9 cellular contexts compared by ENCODE assay signal in genomic region chr15:71115567-71116351, GRCh38. TPM values are rescaled to one million over a fixed set of nuclear protein-coding genes. Genes with fewer than 3 reads are reported as not detected.
DNase-seq lines count a peak whose midpoint lies in the region; ATAC-seq, FAIRE-seq and TF ChIP-seq lines count a peak whose summit lies in the region.
"Had no signal": no experiment of that assay in that cellular context is flagged by ENCODE, and none has a peak within 500 bp of the region (broad histone marks: within the 10 kb centered on the region; RNA-seq: fewer than 3 reads in every experiment).

No MANE protein-coding gene starts in this region.

- H3K27me3 Mint-ChIP-seq in CD4-positive, alpha-beta memory T cell = peaks cover 35 to 56% of the 10 kb centered on the region in 2 donors
- peaks cover 31% of the 10 kb centered on the region for H3K27me3 Mint-ChIP-seq in activated CD8-positive, alpha-beta T cell treated with anti-CD3 and anti-CD28 coated beads, Interleukin-2, amount 10 ng/mL, durations not matched to agents 7 days and 5 days (ENCODE audit: low read depth)
- peaks cover 6% of the 10 kb centered on the region for H3K27me3 Mint-ChIP-seq in glutamatergic neuron (ENCODE audit: unreplicated experiment)

- no peak for TF ChIP-seq CTCF in glutamatergic neuron (IDR thresholded peaks at IDR 0.05; ENCODE audit: partially characterized antibody, unreplicated experiment)
- no peak for TF ChIP-seq CTCF in D721Med (IDR thresholded peaks at IDR 0.05; ENCODE audit: insufficient read depth, missing control alignments)

- POLR2A ChIA-PET in CD4-positive, alpha-beta memory T cell (lab: Charles Lee; ENCODE audit: partially characterized antibody) = no interaction called here
- POLR2A ChIA-PET in activated CD8-positive, alpha-beta T cell treated with anti-CD3 and anti-CD28 coated beads, Interleukin-2, amount 10 ng/mL, durations not matched to agents 7 days and 5 days (lab: Charles Lee) = no interaction called here

- no peak overlapping the region for H3K27ac Mint-ChIP-seq in CD4-positive, alpha-beta memory T cell
- H3K27ac Mint-ChIP-seq in activated CD8-positive, alpha-beta T cell treated with anti-CD3 and anti-CD28 coated beads, Interleukin-2, amount 10 ng/mL, durations not matched to agents 7 days and 5 days = no peak overlapping the region
- H3K27ac Mint-ChIP-seq in glutamatergic neuron (ENCODE audit: unreplicated experiment) = no peak overlapping the region

- intact Hi-C loops in CD4-positive, alpha-beta memory T cell (cut with micrococcal nuclease) = no loop called here
- intact Hi-C loops in posterior vena cava (cut with DNase I) = loop anchor here in 1 of 2 donors (2.0 to 5.0 kb wide), 2 partner anchors 162 to 325 kb away; no protein-coding TSS in a partner anchor

- H3K9me3 ChIP-seq in CD4-positive, alpha-beta memory T cell (ENCODE audit: control insufficient read depth in 1 of 2, low read length in 2 of 2) = no peaks in the 10 kb centered on the region

- H3K4me3 ChIP-seq in CD4-positive, alpha-beta memory T cell (ENCODE audit: low read length in 2 of 2) = no peak overlapping the region

- H3K4me3 Mint-ChIP-seq in CD4-positive, alpha-beta memory T cell = peak overlapping the region; percentile 49 to 86 (median 76)
- H3K4me3 Mint-ChIP-seq in activated CD8-positive, alpha-beta T cell treated with anti-CD3 and anti-CD28 coated beads, Interleukin-2, amount 10 ng/mL, durations not matched to agents 7 days and 5 days = peak overlapping the region; percentile 39
- H3K4me3 Mint-ChIP-seq in glutamatergic neuron (ENCODE audit: unreplicated experiment) = peak overlapping the region; percentile 83

- H3K27me3 ChIP-seq in CD4-positive, alpha-beta memory T cell (ENCODE audit: insufficient read depth, low read length) = peaks cover 7% of the 10 kb centered on the region

- no peaks in the 10 kb centered on the region for H3K36me3 ChIP-seq in CD4-positive, alpha-beta memory T cell (ENCODE audit: insufficient read depth, low read length)

- FAIRE-seq in D721Med (lab: Jason Lieb, UNC) = no peak

- peak; percentile 55 for ATAC-seq in GM19438 (IDR thresholded peaks at IDR 0.05; ENCODE audit: low read depth, unreplicated experiment)
- ATAC-seq in activated CD8-positive, alpha-beta T cell treated with anti-CD3 and anti-CD28 coated beads, Interleukin-2, amount 10 ng/mL, durations not matched to agents 7 days and 5 days = peak; percentile 73

- H3K4me1 Mint-ChIP-seq in CD4-positive, alpha-beta memory T cell = peaks cover 4 to 15% (median 7%) of the 10 kb centered on the region in 4 donors
- peaks cover 9% of the 10 kb centered on the region for H3K4me1 Mint-ChIP-seq in activated CD8-positive, alpha-beta T cell treated with anti-CD3 and anti-CD28 coated beads, Interleukin-2, amount 10 ng/mL, durations not matched to agents 7 days and 5 days (ENCODE audit: low read depth)
- peaks cover 7% of the 10 kb centered on the region for H3K4me1 Mint-ChIP-seq in glutamatergic neuron (ENCODE audit: low read depth, unreplicated experiment)

- peaks cover 8% of the 10 kb centered on the region for H3K4me1 ChIP-seq in CD4-positive, alpha-beta memory T cell (ENCODE audit: insufficient read depth, low read length)

- no peaks in the 10 kb centered on the region for H3K36me3 Mint-ChIP-seq in CD4-positive, alpha-beta memory T cell
- no peaks in the 10 kb centered on the region for H3K36me3 Mint-ChIP-seq in activated CD8-positive, alpha-beta T cell treated with anti-CD3 and anti-CD28 coated beads, Interleukin-2, amount 10 ng/mL, durations not matched to agents 7 days and 5 days (ENCODE audit: low read depth)
- no peaks in the 10 kb centered on the region for H3K36me3 Mint-ChIP-seq in glutamatergic neuron (ENCODE audit: unreplicated experiment)

- DNase-seq in CD4-positive, alpha-beta memory T cell = no peak
- DNase-seq in HT1080 (ENCODE audit: low read depth) (peak; percentile 35), glutamatergic neuron (peak; percentile 54), posterior vena cava (ENCODE audit: low spot score) (peak; percentile 83), SIG-M5 treated with dmso at 0.1 percent for 504 hours (lab: John Stamatoyannopoulos, UW; ENCODE audit: unreplicated experiment) (no peak), D721Med (ENCODE audit: insufficient read length, low spot score) (no peak)
- DNase-seq in activated CD8-positive, alpha-beta T cell treated with anti-CD3 and anti-CD28 coated beads, Interleukin-2, amount 10 ng/mL, durations not matched to agents 7 days and 5 days = no peak

- CTCF ChIA-PET in CD4-positive, alpha-beta memory T cell (lab: Charles Lee; ENCODE audit: partially characterized antibody) = interaction anchor here (1.2 kb wide), 1 partner anchor 10 kb away, joined by 3 read pairs; no protein-coding TSS in a partner anchor
- CTCF ChIA-PET in activated CD8-positive, alpha-beta T cell treated with anti-CD3 and anti-CD28 coated beads, Interleukin-2, amount 10 ng/mL, durations not matched to agents 7 days and 5 days (lab: Charles Lee) = interaction anchor here (0.8 to 1.3 kb wide), 2 partner anchors 11 to 319 kb away, joined by 3 to 4 read pairs; no protein-coding TSS in a partner anchor

- no peaks in the 10 kb centered on the region for H3K9me3 Mint-ChIP-seq in CD4-positive, alpha-beta memory T cell
- no peaks in the 10 kb centered on the region for H3K9me3 Mint-ChIP-seq in activated CD8-positive, alpha-beta T cell treated with anti-CD3 and anti-CD28 coated beads, Interleukin-2, amount 10 ng/mL, durations not matched to agents 7 days and 5 days (ENCODE audit: insufficient read depth)
- H3K9me3 Mint-ChIP-seq in glutamatergic neuron (ENCODE audit: unreplicated experiment) = peaks cover 3% of the 10 kb centered on the region

- no peak overlapping the region for H3K27ac ChIP-seq in CD4-positive, alpha-beta memory T cell (ENCODE audit: low read depth, low read length)

RNA-seq across cellular contexts. Expression of gene THSD4, which starts 0.5 kb away (rescaled TPM):
- total RNA-seq in CD4-positive, alpha-beta memory T cell = not detected
- not detected for polyA plus RNA-seq in CD4-positive, alpha-beta memory T cell
- 11.3 and 11.8 TPM in 2 replicates for total RNA-seq in HT1080 (2014; rRNA removed; shearing (Covaris generic))
- polyA plus RNA-seq in HT1080 (2015; cell fraction: cytosol; rRNA removed) = 14.1 and 19.1 TPM in 2 replicates
- polyA plus RNA-seq in HT1080 (2015; cell fraction: nucleus; rRNA removed) = 33.5 and 37.3 TPM in 2 replicates
- not detected for total RNA-seq in activated CD8-positive, alpha-beta T cell treated with anti-CD3 and anti-CD28 coated beads, Interleukin-2, amount 10 ng/mL, durations not matched to agents 7 days and 5 days
- total RNA-seq in glutamatergic neuron (ENCODE audit: unreplicated experiment) = 12.3 TPM
- 10 to 100 TPM; 16.3 to 18.8 TPM for total RNA-seq in posterior vena cava
- total RNA-seq: T-helper 1 cell treated with Interleukin-12 subunit alpha and Interleukin-12 subunit beta and Interleukin-4 antibody, amounts not matched to agents 30 ng/mL and 1 ng/mL, for 36 hours had no signal

Comparison
In these comparisons a context has a peak if more than half of its experiments do, and no peak if none do; other contexts are left out.
1. DNase-seq: peak in HT1080 (single experiment), glutamatergic neuron (single experiment) and posterior vena cava (single experiment); none in CD4-positive, alpha-beta memory T cell (0 of 5), activated CD8-positive, alpha-beta T cell treated with anti-CD3 and anti-CD28 coated beads, Interleukin-2, amount 10 ng/mL, durations not matched to agents 7 days and 5 days (single experiment), SIG-M5 treated with dmso at 0.1 percent for 504 hours (single experiment) and D721Med (single experiment).
2. RNA of gene THSD4, which starts 0.5 kb away (total RNA-seq): 16.3 to 18.8 TPM in posterior vena cava, 12.3 TPM in glutamatergic neuron (single experiment) and 11.3 to 11.8 TPM in HT1080; not detected in CD4-positive, alpha-beta memory T cell and not detected in activated CD8-positive, alpha-beta T cell treated with anti-CD3 and anti-CD28 coated beads, Interleukin-2, amount 10 ng/mL, durations not matched to agents 7 days and 5 days; every median in the first group is over 10 times any median in the second.
3. Peak in every context shown above with its lines, with median percentiles within 50 percentile points of each other: H3K4me3 Mint-ChIP-seq.